ENCODE assay signal across 16 cellular contexts in genomic region chr4:55851885-55852284, GRCh38. TPM values are rescaled to one million over a fixed set of nuclear protein-coding genes. Genes with fewer than 3 reads are reported as not detected.
DNase-seq lines count a peak whose midpoint lies in the region; ATAC-seq and FAIRE-seq lines count a peak whose summit lies in the region.
"Had no signal": no experiment of that assay in that cellular context is flagged by ENCODE, and none has a peak within 500 bp of the region (broad histone marks: within the 10 kb centered on the region; RNA-seq: fewer than 3 reads in every experiment).

No MANE protein-coding gene starts in this region.

- H3K27me3 ChIP-seq in esophagus (ENCODE audit: control insufficient read depth in 1 of 2, insufficient read depth in 2 of 2, low read length in 2 of 2), result no peaks in the 10 kb centered on the region
- H3K27me3 ChIP-seq: uterus had no signal

- CTCF ChIA-PET in activated CD8-positive, alpha-beta T cell treated with anti-CD3 and anti-CD28 coated beads, Interleukin-2, amount 10 ng/mL, durations not matched to agents 7 days and 5 days (lab: Charles Lee), result interaction anchor here (0.8 to 1.4 kb wide), 2 partner anchors 14 to 96 kb away, joined by 3 read pairs; no protein-coding TSS in a partner anchor

- peaks cover 25% of the 10 kb centered on the region for H3K4me1 Mint-ChIP-seq in activated CD8-positive, alpha-beta T cell treated with anti-CD3 and anti-CD28 coated beads, Interleukin-2, amount 10 ng/mL, durations not matched to agents 7 days and 5 days (ENCODE audit: low read depth)

- no peaks in the 10 kb centered on the region for H3K4me1 ChIP-seq in esophagus (ENCODE audit: control insufficient read depth in 2 of 2, insufficient read depth in 2 of 2, low read length in 1 of 2)

- 32 to 37% methylated on average over 6 of the region's 6 CpGs for WGBS in esophagus, 2 donors

- H3K36me3 Mint-ChIP-seq in activated CD8-positive, alpha-beta T cell treated with anti-CD3 and anti-CD28 coated beads, Interleukin-2, amount 10 ng/mL, durations not matched to agents 7 days and 5 days (ENCODE audit: low read depth), result peaks cover 6% of the 10 kb centered on the region

- FAIRE-seq in RCC 7860 (lab: Jason Lieb, UNC), result no peak
- FAIRE-seq: GM18507 had no signal

- DNase-seq in stimulated activated CD4-positive, alpha-beta T cell treated with anti-CD3 and anti-CD28 coated beads, Interleukin-15, amount 100 ng/mL, for 24 hours, result peak; percentile 28
- no peak for DNase-seq in stimulated activated CD4-positive, alpha-beta T cell treated with anti-CD3 and anti-CD28 coated beads, Interleukin-4, amount 100 ng/mL, for 1 hour
- peak; percentile 35 for DNase-seq in activated CD8-positive, alpha-beta T cell treated with anti-CD3 and anti-CD28 coated beads, Interleukin-2, amount 10 ng/mL, durations not matched to agents 7 days and 5 days
- DNase-seq in ureter (ENCODE audit: low spot score) (peak; percentile 59), RCC 7860 (ENCODE audit: low spot score) (no peak), dermis blood vessel endothelial cell (no peak)
- DNase-seq: MV-4-11, NCI-H2227 treated with DMSO at 0.1 percent for 48 hours, uterus had no signal

- H3K27ac Mint-ChIP-seq in activated CD8-positive, alpha-beta T cell treated with anti-CD3 and anti-CD28 coated beads, Interleukin-2, amount 10 ng/mL, durations not matched to agents 7 days and 5 days, result peak overlapping the region; percentile 27

- H3K9me3 Mint-ChIP-seq in activated CD8-positive, alpha-beta T cell treated with anti-CD3 and anti-CD28 coated beads, Interleukin-2, amount 10 ng/mL, durations not matched to agents 7 days and 5 days (ENCODE audit: insufficient read depth), result no peaks in the 10 kb centered on the region

- no peaks in the 10 kb centered on the region for H3K27me3 Mint-ChIP-seq in activated CD8-positive, alpha-beta T cell treated with anti-CD3 and anti-CD28 coated beads, Interleukin-2, amount 10 ng/mL, durations not matched to agents 7 days and 5 days (ENCODE audit: low read depth)

- peak overlapping the region; percentile 83 to 84 for H3K27ac ChIP-seq in esophagus (ENCODE audit: low read depth in 2 of 2, low read length in 1 of 2)
- H3K27ac ChIP-seq: HL-60, uterus had no signal

- H3K4me3 Mint-ChIP-seq in activated CD8-positive, alpha-beta T cell treated with anti-CD3 and anti-CD28 coated beads, Interleukin-2, amount 10 ng/mL, durations not matched to agents 7 days and 5 days, result no peak overlapping the region

- no peaks in the 10 kb centered on the region for H3K9me3 ChIP-seq in esophagus (ENCODE audit: control insufficient read depth in 2 of 2, insufficient read depth in 1 of 2, low read depth in 1 of 2, low read length in 1 of 2)
- H3K9me3 ChIP-seq: uterus had no signal

- POLR2A ChIA-PET in activated CD8-positive, alpha-beta T cell treated with anti-CD3 and anti-CD28 coated beads, Interleukin-2, amount 10 ng/mL, durations not matched to agents 7 days and 5 days (lab: Charles Lee), result interaction anchor here (0.7 kb wide), 1 partner anchor 472 kb away, joined by 6 read pairs; no protein-coding TSS in a partner anchor

- no peaks in the 10 kb centered on the region for H3K36me3 ChIP-seq in esophagus (ENCODE audit: control insufficient read depth in 2 of 2, insufficient read depth in 2 of 2, low read length in 1 of 2)
- H3K36me3 ChIP-seq: uterus had no signal

- no peak for ATAC-seq in activated CD8-positive, alpha-beta T cell treated with anti-CD3 and anti-CD28 coated beads, Interleukin-2, amount 10 ng/mL, durations not matched to agents 7 days and 5 days
- ATAC-seq in HG02981 (IDR thresholded peaks at IDR 0.05; ENCODE audit: unreplicated experiment), result no peak

- H3K4me3 ChIP-seq in esophagus (ENCODE audit: low read depth in 1 of 2, low read length in 2 of 2), result no peak overlapping the region
- H3K4me3 ChIP-seq: uterus had no signal

RNA-seq across cellular contexts. Expression of gene EXOC1, which starts 1.6 kb away (rescaled TPM):
- total RNA-seq in activated CD8-positive, alpha-beta T cell treated with anti-CD3 and anti-CD28 coated beads, Interleukin-2, amount 10 ng/mL, durations not matched to agents 7 days and 5 days, result 10 to 100 TPM; 22.8 to 23.3 TPM
- polyA plus RNA-seq in esophagus, result 10 to 100 TPM; 25.1 to 28.9 TPM
- total RNA-seq in ureter (53.3 TPM), dermis blood vessel endothelial cell (52.8 and 72.5 TPM in 2 replicates)

RNA-seq across cellular contexts. Expression of gene EXOC1L, which starts 32.3 kb away (rescaled TPM):
- total RNA-seq in activated CD8-positive, alpha-beta T cell treated with anti-CD3 and anti-CD28 coated beads, Interleukin-2, amount 10 ng/mL, durations not matched to agents 7 days and 5 days, result not detected
- not detected for polyA plus RNA-seq in esophagus
- not detected for total RNA-seq in ureter
- not detected in 2 replicates for total RNA-seq in dermis blood vessel endothelial cell
- total RNA-seq: chondrocyte, Daoy, myocyte, uterus had no signal

Comparison
In these comparisons a context has a peak if more than half of its experiments do, and no peak if none do; other contexts are left out.
1. DNase-seq: peak in stimulated activated CD4-positive, alpha-beta T cell treated with anti-CD3 and anti-CD28 coated beads, Interleukin-15, amount 100 ng/mL, for 24 hours (single experiment), activated CD8-positive, alpha-beta T cell treated with anti-CD3 and anti-CD28 coated beads, Interleukin-2, amount 10 ng/mL, durations not matched to agents 7 days and 5 days (single experiment) and ureter (single experiment); none in stimulated activated CD4-positive, alpha-beta T cell treated with anti-CD3 and anti-CD28 coated beads, Interleukin-4, amount 100 ng/mL, for 1 hour (single experiment), RCC 7860 (single experiment) and dermis blood vessel endothelial cell (single experiment).